1 cellular context compared by ENCODE assay signal in the genomic region with DNA sequence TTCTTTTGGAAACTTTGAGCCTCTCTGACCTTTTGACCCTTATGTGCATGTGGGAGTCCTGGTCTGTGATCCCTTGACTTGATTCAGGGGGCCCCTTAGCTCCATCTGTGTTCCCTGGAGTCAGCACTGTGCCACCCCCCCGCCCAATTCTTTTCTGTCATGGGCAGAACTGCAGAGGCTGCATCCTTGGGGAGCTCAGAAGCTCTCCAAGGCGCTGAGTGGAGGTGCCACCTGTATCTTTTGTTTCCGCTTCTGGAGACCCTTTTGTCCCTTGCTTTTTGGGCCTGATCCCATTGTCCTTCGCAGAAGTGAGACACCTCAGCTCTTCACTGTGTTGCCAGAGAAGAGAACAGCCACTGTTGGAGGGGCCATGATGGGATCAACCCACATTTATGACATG.
TF ChIP-seq lines count a peak whose summit lies in the region.

No MANE protein-coding gene starts in this region.

TF ChIP-seq in HepG2, 621 proteins besides CTCF, POLR2A, EP300 and RAD21:
- TF ChIP-seq ZSCAN12 (CRISPR knock-in tag; IDR thresholded peaks at IDR 0.05): no peak
- TF ChIP-seq, protein P1, sequence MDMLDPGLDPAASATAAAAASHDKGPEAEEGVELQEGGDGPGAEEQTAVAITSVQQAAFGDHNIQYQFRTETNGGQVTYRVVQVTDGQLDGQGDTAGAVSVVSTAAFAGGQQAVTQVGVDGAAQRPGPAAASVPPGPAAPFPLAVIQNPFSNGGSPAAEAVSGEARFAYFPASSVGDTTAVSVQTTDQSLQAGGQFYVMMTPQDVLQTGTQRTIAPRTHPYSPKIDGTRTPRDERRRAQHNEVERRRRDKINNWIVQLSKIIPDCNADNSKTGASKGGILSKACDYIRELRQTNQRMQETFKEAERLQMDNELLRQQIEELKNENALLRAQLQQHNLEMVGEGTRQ (IDR thresholded peaks at IDR 0.05; ENCODE audit: low read depth, low read length): no peak
- TF ChIP-seq, protein P1 (CRISPR knock-in tag; IDR thresholded peaks at IDR 0.05; ENCODE audit: borderline replicate concordance): no peak
- no peak for TF ChIP-seq ZNF724P (CRISPR knock-in tag; IDR thresholded peaks at IDR 0.05; ENCODE audit: borderline replicate concordance)
- TF ChIP-seq, protein P2, sequence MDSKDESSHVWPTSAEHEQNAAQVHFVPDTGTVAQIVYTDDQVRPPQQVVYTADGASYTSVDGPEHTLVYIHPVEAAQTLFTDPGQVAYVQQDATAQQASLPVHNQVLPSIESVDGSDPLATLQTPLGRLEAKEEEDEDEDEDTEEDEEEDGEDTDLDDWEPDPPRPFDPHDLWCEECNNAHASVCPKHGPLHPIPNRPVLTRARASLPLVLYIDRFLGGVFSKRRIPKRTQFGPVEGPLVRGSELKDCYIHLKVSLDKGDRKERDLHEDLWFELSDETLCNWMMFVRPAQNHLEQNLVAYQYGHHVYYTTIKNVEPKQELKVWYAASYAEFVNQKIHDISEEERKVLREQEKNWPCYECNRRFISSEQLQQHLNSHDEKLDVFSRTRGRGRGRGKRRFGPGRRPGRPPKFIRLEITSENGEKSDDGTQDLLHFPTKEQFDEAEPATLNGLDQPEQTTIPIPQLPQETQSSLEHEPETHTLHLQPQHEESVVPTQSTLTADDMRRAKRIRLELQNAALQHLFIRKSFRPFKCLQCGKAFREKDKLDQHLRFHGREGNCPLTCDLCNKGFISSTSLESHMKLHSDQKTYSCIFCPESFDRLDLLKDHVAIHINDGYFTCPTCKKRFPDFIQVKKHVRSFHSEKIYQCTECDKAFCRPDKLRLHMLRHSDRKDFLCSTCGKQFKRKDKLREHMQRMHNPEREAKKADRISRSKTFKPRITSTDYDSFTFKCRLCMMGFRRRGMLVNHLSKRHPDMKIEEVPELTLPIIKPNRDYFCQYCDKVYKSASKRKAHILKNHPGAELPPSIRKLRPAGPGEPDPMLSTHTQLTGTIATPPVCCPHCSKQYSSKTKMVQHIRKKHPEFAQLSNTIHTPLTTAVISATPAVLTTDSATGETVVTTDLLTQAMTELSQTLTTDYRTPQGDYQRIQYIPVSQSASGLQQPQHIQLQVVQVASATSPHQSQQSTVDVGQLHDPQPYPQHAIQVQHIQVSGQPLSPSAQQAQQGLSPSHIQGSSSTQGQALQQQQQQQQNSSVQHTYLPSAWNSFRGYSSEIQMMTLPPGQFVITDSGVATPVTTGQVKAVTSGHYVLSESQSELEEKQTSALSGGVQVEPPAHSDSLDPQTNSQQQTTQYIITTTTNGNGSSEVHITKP (CRISPR knock-in tag; IDR thresholded peaks at IDR 0.05; ENCODE audit: low read depth): no peak
- no peak for TF ChIP-seq PCBP1 (IDR thresholded peaks at IDR 0.05; ENCODE audit: borderline replicate concordance, low read depth, low read length)
- no peak for TF ChIP-seq ZNF678 (CRISPR knock-in tag; IDR thresholded peaks at IDR 0.05)
- TF ChIP-seq FOXM1 (CRISPR knock-in tag; IDR thresholded peaks at IDR 0.05): no peak
- no peak for TF ChIP-seq ZNF335 (CRISPR knock-in tag; IDR thresholded peaks at IDR 0.05)
- no peak for TF ChIP-seq SMC3 (IDR thresholded peaks at IDR 0.05; ENCODE audit: low read length)
- no peak for TF ChIP-seq PRMT3 (CRISPR knock-in tag; IDR thresholded peaks at IDR 0.05; ENCODE audit: borderline replicate concordance, low read depth)
- TF ChIP-seq KLF13 (CRISPR knock-in tag; IDR thresholded peaks at IDR 0.05): no peak
- TF ChIP-seq, protein P3, sequence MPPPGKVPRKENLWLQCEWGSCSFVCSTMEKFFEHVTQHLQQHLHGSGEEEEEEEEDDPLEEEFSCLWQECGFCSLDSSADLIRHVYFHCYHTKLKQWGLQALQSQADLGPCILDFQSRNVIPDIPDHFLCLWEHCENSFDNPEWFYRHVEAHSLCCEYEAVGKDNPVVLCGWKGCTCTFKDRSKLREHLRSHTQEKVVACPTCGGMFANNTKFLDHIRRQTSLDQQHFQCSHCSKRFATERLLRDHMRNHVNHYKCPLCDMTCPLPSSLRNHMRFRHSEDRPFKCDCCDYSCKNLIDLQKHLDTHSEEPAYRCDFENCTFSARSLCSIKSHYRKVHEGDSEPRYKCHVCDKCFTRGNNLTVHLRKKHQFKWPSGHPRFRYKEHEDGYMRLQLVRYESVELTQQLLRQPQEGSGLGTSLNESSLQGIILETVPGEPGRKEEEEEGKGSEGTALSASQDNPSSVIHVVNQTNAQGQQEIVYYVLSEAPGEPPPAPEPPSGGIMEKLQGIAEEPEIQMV (CRISPR knock-in tag; IDR thresholded peaks at IDR 0.05; ENCODE audit: low read depth): no peak
- TF ChIP-seq, protein P4, sequence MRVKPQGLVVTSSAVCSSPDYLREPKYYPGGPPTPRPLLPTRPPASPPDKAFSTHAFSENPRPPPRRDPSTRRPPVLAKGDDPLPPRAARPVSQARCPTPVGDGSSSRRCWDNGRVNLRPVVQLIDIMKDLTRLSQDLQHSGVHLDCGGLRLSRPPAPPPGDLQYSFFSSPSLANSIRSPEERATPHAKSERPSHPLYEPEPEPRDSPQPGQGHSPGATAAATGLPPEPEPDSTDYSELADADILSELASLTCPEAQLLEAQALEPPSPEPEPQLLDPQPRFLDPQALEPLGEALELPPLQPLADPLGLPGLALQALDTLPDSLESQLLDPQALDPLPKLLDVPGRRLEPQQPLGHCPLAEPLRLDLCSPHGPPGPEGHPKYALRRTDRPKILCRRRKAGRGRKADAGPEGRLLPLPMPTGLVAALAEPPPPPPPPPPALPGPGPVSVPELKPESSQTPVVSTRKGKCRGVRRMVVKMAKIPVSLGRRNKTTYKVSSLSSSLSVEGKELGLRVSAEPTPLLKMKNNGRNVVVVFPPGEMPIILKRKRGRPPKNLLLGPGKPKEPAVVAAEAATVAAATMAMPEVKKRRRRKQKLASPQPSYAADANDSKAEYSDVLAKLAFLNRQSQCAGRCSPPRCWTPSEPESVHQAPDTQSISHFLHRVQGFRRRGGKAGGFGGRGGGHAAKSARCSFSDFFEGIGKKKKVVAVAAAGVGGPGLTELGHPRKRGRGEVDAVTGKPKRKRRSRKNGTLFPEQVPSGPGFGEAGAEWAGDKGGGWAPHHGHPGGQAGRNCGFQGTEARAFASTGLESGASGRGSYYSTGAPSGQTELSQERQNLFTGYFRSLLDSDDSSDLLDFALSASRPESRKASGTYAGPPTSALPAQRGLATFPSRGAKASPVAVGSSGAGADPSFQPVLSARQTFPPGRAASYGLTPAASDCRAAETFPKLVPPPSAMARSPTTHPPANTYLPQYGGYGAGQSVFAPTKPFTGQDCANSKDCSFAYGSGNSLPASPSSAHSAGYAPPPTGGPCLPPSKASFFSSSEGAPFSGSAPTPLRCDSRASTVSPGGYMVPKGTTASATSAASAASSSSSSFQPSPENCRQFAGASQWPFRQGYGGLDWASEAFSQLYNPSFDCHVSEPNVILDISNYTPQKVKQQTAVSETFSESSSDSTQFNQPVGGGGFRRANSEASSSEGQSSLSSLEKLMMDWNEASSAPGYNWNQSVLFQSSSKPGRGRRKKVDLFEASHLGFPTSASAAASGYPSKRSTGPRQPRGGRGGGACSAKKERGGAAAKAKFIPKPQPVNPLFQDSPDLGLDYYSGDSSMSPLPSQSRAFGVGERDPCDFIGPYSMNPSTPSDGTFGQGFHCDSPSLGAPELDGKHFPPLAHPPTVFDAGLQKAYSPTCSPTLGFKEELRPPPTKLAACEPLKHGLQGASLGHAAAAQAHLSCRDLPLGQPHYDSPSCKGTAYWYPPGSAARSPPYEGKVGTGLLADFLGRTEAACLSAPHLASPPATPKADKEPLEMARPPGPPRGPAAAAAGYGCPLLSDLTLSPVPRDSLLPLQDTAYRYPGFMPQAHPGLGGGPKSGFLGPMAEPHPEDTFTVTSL (CRISPR knock-in tag; IDR thresholded peaks at IDR 0.05; ENCODE audit: borderline replicate concordance): no peak
- no peak for TF ChIP-seq MTA3 (CRISPR knock-in tag; IDR thresholded peaks at IDR 0.05)
- no peak for TF ChIP-seq ZNF317 (CRISPR knock-in tag; IDR thresholded peaks at IDR 0.05)
- TF ChIP-seq ZNF577 (CRISPR knock-in tag; IDR thresholded peaks at IDR 0.05; ENCODE audit: borderline replicate concordance, low read depth): no peak
TF ChIP-seq in HepG2: peak in this region for 0.
